12 cellular contexts compared by ENCODE assay signal in genomic region chr20:36644713-36645109, GRCh38. TPM values are rescaled to one million over a fixed set of nuclear protein-coding genes. Genes with fewer than 3 reads are reported as not detected.
A peak's percentile ranks its signal among the peaks of the same experiment; 100 is the strongest.
DNase-seq lines count a peak whose midpoint lies in the region; ATAC-seq and TF ChIP-seq lines count a peak whose summit lies in the region.
"Had no signal": no experiment of that assay in that cellular context is flagged by ENCODE, and none has a peak within 500 bp of the region (broad histone marks: within the 10 kb centered on the region; RNA-seq: fewer than 3 reads in every experiment).

No MANE protein-coding gene starts in this region.

- H3K36me3 ChIP-seq in naive thymus-derived CD4-positive, alpha-beta T cell (ENCODE audit: control insufficient read depth in 2 of 3, insufficient read depth in 3 of 3, low read length in 3 of 3): peaks cover 3 to 21% (median 9%) of the 10 kb centered on the region in 3 experiments
- H3K36me3 ChIP-seq in hepatocyte (replicated peaks; ENCODE audit: insufficient read depth, low read depth): no peaks in the 10 kb centered on the region
- H3K36me3 ChIP-seq: transverse colon had no signal

- no peaks in the 10 kb centered on the region for H3K27me3 ChIP-seq in naive thymus-derived CD4-positive, alpha-beta T cell (ENCODE audit: control insufficient read depth in 2 of 2, insufficient read depth in 2 of 2, low read length in 2 of 2)
- H3K27me3 ChIP-seq in hepatocyte: no peaks in the 10 kb centered on the region
- H3K27me3 ChIP-seq: transverse colon had no signal

- H3K27ac Mint-ChIP-seq in T-helper 2 cell treated with Interferon-gamma antibody and Interleukin-4, amounts not matched to agents 5 μg/mL and 100 μg/mL, for 36 hours: peak overlapping the region; percentile 97
- H3K27ac Mint-ChIP-seq in naive thymus-derived CD4-positive, alpha-beta T cell: peak overlapping the region; percentile 94 to 99 (median 97)

- H3K4me2 ChIP-seq in hepatocyte: no peak overlapping the region

- POLR2A ChIA-PET in naive thymus-derived CD4-positive, alpha-beta T cell (lab: Charles Lee): interaction anchor here (1.2 to 9.2 kb wide), 6 partner anchors 10 to 74 kb away, joined by 3 to 74 read pairs (median 11); partner anchors contain the start of genes RAB5IF and TGIF2

- peak overlapping the region; percentile 99 for H3K4me3 Mint-ChIP-seq in T-helper 2 cell treated with Interferon-gamma antibody and Interleukin-4, amounts not matched to agents 5 μg/mL and 100 μg/mL, for 36 hours
- H3K4me3 Mint-ChIP-seq in activated T-cell treated with anti-CD3 and anti-CD28 coated beads, Interleukin-2, amount 50 U/mL, for 4 hours: peak overlapping the region; percentile 96
- peak overlapping the region; percentile 93 to 100 (median 99) for H3K4me3 Mint-ChIP-seq in naive thymus-derived CD4-positive, alpha-beta T cell
- H3K4me3 Mint-ChIP-seq: endodermal cell had no signal

- WGBS in hepatocyte (ENCODE audit: low lambda C conversion rate, missing lambda C conversion rate): 92% methylated on average over 7 of the region's 7 CpGs

- H3K9me3 ChIP-seq in naive thymus-derived CD4-positive, alpha-beta T cell (ENCODE audit: control insufficient read depth in 2 of 3, low read length in 3 of 3): no peaks in the 10 kb centered on the region
- H3K9me3 ChIP-seq in hepatocyte (ENCODE audit: low read depth): no peaks in the 10 kb centered on the region
- H3K9me3 ChIP-seq: mucosa of descending colon, transverse colon had no signal

- peak overlapping the region; percentile 82 for H3K4me3 ChIP-seq in naive thymus-derived CD4-positive, alpha-beta T cell (ENCODE audit: low read length)
- no peak overlapping the region for H3K4me3 ChIP-seq in hepatocyte
- H3K4me3 ChIP-seq: mucosa of descending colon had no signal

- no peak overlapping the region for H2AFZ ChIP-seq in hepatocyte

- no peaks in the 10 kb centered on the region for H3K9me2 ChIP-seq in hepatocyte (replicated peaks; ENCODE audit: insufficient read depth)

- peak; percentile 49 to 58 for ATAC-seq in activated T-cell treated with anti-CD3 and anti-CD28 coated beads, Interleukin-2, amount 50 U/mL, for 4 hours
- ATAC-seq in naive thymus-derived CD4-positive, alpha-beta T cell: no peak
- ATAC-seq in HG03460 (IDR thresholded peaks at IDR 0.05; ENCODE audit: unreplicated experiment): no peak

- H3K27ac ChIP-seq in naive thymus-derived CD4-positive, alpha-beta T cell (ENCODE audit: low read depth, low read length): peak overlapping the region; percentile 85
- no peak overlapping the region for H3K27ac ChIP-seq in hepatocyte

- H3K27me3 Mint-ChIP-seq in T-helper 2 cell treated with Interferon-gamma antibody and Interleukin-4, amounts not matched to agents 5 μg/mL and 100 μg/mL, for 36 hours (ENCODE audit: low read depth): no peaks in the 10 kb centered on the region
- no peaks in the 10 kb centered on the region for H3K27me3 Mint-ChIP-seq in activated T-cell treated with anti-CD3 and anti-CD28 coated beads, Interleukin-2, amount 50 U/mL, for 4 hours (ENCODE audit: low read depth)
- no peaks in the 10 kb centered on the region for H3K27me3 Mint-ChIP-seq in naive thymus-derived CD4-positive, alpha-beta T cell

- TF ChIP-seq CTCF in hepatocyte (IDR thresholded peaks at IDR 0.05; ENCODE audit: poor library complexity): no peak

- no peaks in the 10 kb centered on the region for H4K20me1 ChIP-seq in hepatocyte (ENCODE audit: insufficient read depth, poor library complexity, severe bottlenecking)

- H3K9me3 Mint-ChIP-seq in T-helper 2 cell treated with Interferon-gamma antibody and Interleukin-4, amounts not matched to agents 5 μg/mL and 100 μg/mL, for 36 hours: no peaks in the 10 kb centered on the region
- H3K9me3 Mint-ChIP-seq in activated T-cell treated with anti-CD3 and anti-CD28 coated beads, Interleukin-2, amount 50 U/mL, for 4 hours: no peaks in the 10 kb centered on the region
- H3K9me3 Mint-ChIP-seq in naive thymus-derived CD4-positive, alpha-beta T cell: peaks cover 0 to 2% (median 0%) of the 10 kb centered on the region in 11 donors
- H3K9me3 Mint-ChIP-seq: endodermal cell had no signal

- no peak for DNase-seq in T-helper 2 cell treated with Interferon-gamma antibody and Interleukin-4, amounts not matched to agents 5 μg/mL and 100 μg/mL, for 36 hours (ENCODE audit: low spot score)
- peak; percentile 50 for DNase-seq in activated T-cell treated with anti-CD3 and anti-CD28 coated beads, Interleukin-2, amount 50 U/mL, for 4 hours
- DNase-seq in naive thymus-derived CD4-positive, alpha-beta T cell: peak in 2 of 9 donors; percentile 38 to 51
- peak; percentile 47 to 55 for DNase-seq in stimulated activated CD8-positive, alpha-beta memory T cell treated with anti-CD3 and anti-CD28 coated beads, Interleukin-7, amount 100 ng/mL, for 4 hours (ENCODE audit: low read depth in 2 of 2)
- DNase-seq in SW480 (ENCODE audit: low spot score) (no peak), hepatocyte (ENCODE audit: low spot score) (no peak)
- DNase-seq: amygdala, DMS 273 treated with DMSO at 0.1 percent for 48 hours, endodermal cell had no signal

- peaks cover 35% of the 10 kb centered on the region for H3K4me1 Mint-ChIP-seq in T-helper 2 cell treated with Interferon-gamma antibody and Interleukin-4, amounts not matched to agents 5 μg/mL and 100 μg/mL, for 36 hours (ENCODE audit: low read depth)
- peaks cover 53% of the 10 kb centered on the region for H3K4me1 Mint-ChIP-seq in activated T-cell treated with anti-CD3 and anti-CD28 coated beads, Interleukin-2, amount 50 U/mL, for 4 hours (ENCODE audit: low read depth)
- peaks cover 31 to 68% (median 58%) of the 10 kb centered on the region in 7 donors for H3K4me1 Mint-ChIP-seq in naive thymus-derived CD4-positive, alpha-beta T cell

- peaks cover 33% of the 10 kb centered on the region for H3K36me3 Mint-ChIP-seq in T-helper 2 cell treated with Interferon-gamma antibody and Interleukin-4, amounts not matched to agents 5 μg/mL and 100 μg/mL, for 36 hours (ENCODE audit: low read depth)
- H3K36me3 Mint-ChIP-seq in activated T-cell treated with anti-CD3 and anti-CD28 coated beads, Interleukin-2, amount 50 U/mL, for 4 hours (ENCODE audit: insufficient read depth): peaks cover 9% of the 10 kb centered on the region
- H3K36me3 Mint-ChIP-seq in naive thymus-derived CD4-positive, alpha-beta T cell: peaks cover 0 to 25% (median 9%) of the 10 kb centered on the region in 5 donors

- no peaks in the 10 kb centered on the region for H3K79me2 ChIP-seq in hepatocyte

- intact Hi-C loops in naive thymus-derived CD4-positive, alpha-beta T cell (cut with micrococcal nuclease): loop anchor here (1.0 to 5.0 kb wide), 7 partner anchors 14 to 103 kb away; partner anchors contain the start of genes NDRG3 (in 1 of the 2) and RAB5IF (in 1 of the 2)

- CTCF ChIA-PET in naive thymus-derived CD4-positive, alpha-beta T cell (lab: Charles Lee): interaction anchor here (1.9 to 4.4 kb wide), 4 partner anchors 11 to 39 kb away, joined by 8 to 43 read pairs (median 16); partner anchors contain the start of gene RAB5IF

- H3K4me1 ChIP-seq in naive thymus-derived CD4-positive, alpha-beta T cell (ENCODE audit: control insufficient read depth in 2 of 2, insufficient read depth in 2 of 2, low read length in 2 of 2): peaks cover 30 to 35% of the 10 kb centered on the region in 2 donors
- H3K4me1 ChIP-seq in hepatocyte (ENCODE audit: insufficient read depth): no peaks in the 10 kb centered on the region

RNA-seq across cellular contexts. Expression of gene SLA2, which starts 1.3 kb away (rescaled TPM):
- total RNA-seq in activated T-cell treated with anti-CD3 and anti-CD28 coated beads, Interleukin-2, amount 50 U/mL, for 4 hours: 10 to 100 TPM; 50.3 to 77.0 (median 57.8) TPM
- total RNA-seq in naive thymus-derived CD4-positive, alpha-beta T cell: 10 to 100 TPM; 28.3 to 80.7 (median 29.7) TPM
- polyA plus RNA-seq in naive thymus-derived CD4-positive, alpha-beta T cell: 10 to 100 TPM; 11.0 to 13.7 TPM
- not detected in 2 replicates for total RNA-seq in hepatocyte
- polyA plus RNA-seq in hepatocyte: 0.15 TPM in 1 of 2 replicates, not detected in the other

RNA-seq across cellular contexts. Expression of gene RAB5IF, which starts 39.1 kb away (rescaled TPM):
- total RNA-seq in activated T-cell treated with anti-CD3 and anti-CD28 coated beads, Interleukin-2, amount 50 U/mL, for 4 hours: 100 to 1,000 TPM; 142 to 153 (median 147) TPM
- 100 to 1,000 TPM in 1 of 5 experiments, 10 to 100 TPM in 4; 47.9 to 100 (median 53.1) TPM for total RNA-seq in naive thymus-derived CD4-positive, alpha-beta T cell
- 100 to 1,000 TPM; 104 to 153 TPM for polyA plus RNA-seq in naive thymus-derived CD4-positive, alpha-beta T cell
- total RNA-seq in hepatocyte: 130 and 134 TPM in 2 replicates
- polyA plus RNA-seq in hepatocyte: 198 and 202 TPM in 2 replicates

Comparison
In these comparisons a context has a peak if more than half of its experiments do, and no peak if none do; other contexts are left out.
1. DNase-seq: peak in activated T-cell treated with anti-CD3 and anti-CD28 coated beads, Interleukin-2, amount 50 U/mL, for 4 hours (single experiment) and stimulated activated CD8-positive, alpha-beta memory T cell treated with anti-CD3 and anti-CD28 coated beads, Interleukin-7, amount 100 ng/mL, for 4 hours (2 of 2); none in T-helper 2 cell treated with Interferon-gamma antibody and Interleukin-4, amounts not matched to agents 5 μg/mL and 100 μg/mL, for 36 hours (single experiment), SW480 (single experiment) and hepatocyte (single experiment).
2. ATAC-seq: peak in activated T-cell treated with anti-CD3 and anti-CD28 coated beads, Interleukin-2, amount 50 U/mL, for 4 hours (2 of 2); none in naive thymus-derived CD4-positive, alpha-beta T cell (single experiment) and HG03460 (single experiment).
3. RNA of gene SLA2, which starts 1.3 kb away (total RNA-seq): 50.3 to 77.0 TPM in activated T-cell treated with anti-CD3 and anti-CD28 coated beads, Interleukin-2, amount 50 U/mL, for 4 hours and 28.3 to 80.7 TPM in naive thymus-derived CD4-positive, alpha-beta T cell; not detected in hepatocyte; every median in the first group is over 10 times any median in the second.
4. Peak in every context shown above with its lines, with median percentiles within 50 percentile points of each other: H3K4me3 Mint-ChIP-seq.